In the genomic region with DNA sequence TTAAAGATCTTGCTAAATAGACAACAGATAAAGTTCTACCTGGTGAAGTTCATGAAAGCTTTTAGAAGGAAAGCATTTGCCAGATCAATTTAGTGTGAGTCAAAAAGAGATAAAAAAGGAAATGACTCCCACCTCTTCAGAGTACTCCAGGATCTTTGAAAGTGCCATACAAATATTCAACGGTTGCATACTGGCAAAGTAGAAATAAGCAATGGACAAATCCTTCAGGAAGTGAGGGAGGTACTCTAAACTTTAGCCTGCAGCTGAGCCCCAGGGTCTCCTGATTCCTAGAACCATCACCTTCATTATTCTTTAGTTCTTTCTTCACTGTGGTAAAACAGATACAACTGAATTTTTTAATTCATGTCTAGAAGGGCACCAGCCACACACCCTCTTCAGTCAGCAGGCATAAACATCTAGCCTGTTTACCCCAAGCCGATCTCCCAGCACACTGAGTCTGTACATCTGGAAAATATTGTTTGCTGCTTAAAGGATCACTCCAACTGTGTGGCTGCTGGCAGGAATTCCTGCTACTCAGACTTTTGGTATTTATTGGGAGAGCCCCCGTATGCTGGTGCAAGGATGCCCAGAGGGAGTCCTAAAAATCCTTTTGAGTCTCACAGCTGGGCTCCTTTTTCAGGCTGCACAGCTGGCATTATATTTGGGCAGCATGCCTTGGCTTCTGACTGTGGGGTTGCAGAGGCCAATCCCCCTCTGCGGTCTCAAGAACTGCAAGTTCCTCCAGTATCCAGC, we compare ENCODE assay signal across 10 cellular contexts.
A peak's percentile ranks its signal among the peaks of the same experiment; 100 is the strongest.
DNase-seq lines count a peak whose midpoint lies in the region; ATAC-seq and TF ChIP-seq lines count a peak whose summit lies in the region.
"Had no signal": no experiment of that assay in that cellular context is flagged by ENCODE, and none has a peak within 500 bp of the region (broad histone marks: within the 10 kb centered on the region; RNA-seq: fewer than 3 reads in every experiment).

No MANE protein-coding gene starts in this region.

- TF ChIP-seq POLR2A in gastrocnemius medialis (IDR thresholded peaks at IDR 0.05), result no peak

- H3K4me3 ChIP-seq in MG63 (no peak overlapping the region), fibroblast of mammary gland (ENCODE audit: control insufficient read depth, low read depth, low read length) (no peak overlapping the region), gastrocnemius medialis (no peak overlapping the region)

- H3K9me3 ChIP-seq in MG63 (no peaks in the 10 kb centered on the region), gastrocnemius medialis (no peaks in the 10 kb centered on the region)

- ATAC-seq in gastrocnemius medialis, result peak; percentile 51 to 57
- ATAC-seq in GM18498 (IDR thresholded peaks at IDR 0.05; ENCODE audit: unreplicated experiment), result no peak

- intact Hi-C loops in gastrocnemius medialis (cut with DNase I; ENCODE audit: low total_unique reads), result no loop called here

- H3K36me3 ChIP-seq in MG63 (no peaks in the 10 kb centered on the region), gastrocnemius medialis (no peaks in the 10 kb centered on the region)

- H3K4me1 ChIP-seq in gastrocnemius medialis, result no peaks in the 10 kb centered on the region

- in situ Hi-C loops in gastrocnemius medialis (cut with MboI; ENCODE audit: low sequenced_read_pairs in 4 of 4), result loop anchor here in 1 of 4 donors (25.0 kb wide), 1 partner anchor 125 kb away; no protein-coding TSS in a partner anchor

- H3K27ac ChIP-seq in gastrocnemius medialis, result no peak overlapping the region

- TF ChIP-seq CTCF in fibroblast of mammary gland (conservative IDR thresholded peaks at IDR 0.05; ENCODE audit: control insufficient read depth, insufficient read depth, low read depth, low read length) (no peak), gastrocnemius medialis (IDR thresholded peaks at IDR 0.05 in 4 of 5, conservative IDR thresholded peaks at IDR 0.05 in 1 of 5) (no peak)

- H3K27me3 ChIP-seq in MG63 (no peaks in the 10 kb centered on the region), gastrocnemius medialis (no peaks in the 10 kb centered on the region)

- peak; percentile 61 for DNase-seq in GM04503 (ENCODE audit: low read depth)
- DNase-seq in MG63, result peak; percentile 91
- peak; percentile 74 for DNase-seq in fibroblast of mammary gland (ENCODE audit: low read depth)
- DNase-seq in gastrocnemius medialis, result peak; percentile 15 to 35
- no peak for DNase-seq in DMS79 treated with DMSO at 0.1 percent for 48 hours (lab: John Stamatoyannopoulos, UW)
- no peak for DNase-seq in NCI-H1105 treated with DMSO at 0.1 percent for 48 hours (lab: John Stamatoyannopoulos, UW)
- DNase-seq in NCI-H2196 treated with DMSO at 0.1 percent for 48 hours (lab: John Stamatoyannopoulos, UW; ENCODE audit: unreplicated experiment), result no peak
- DNase-seq: Kasumi-1, T-helper 1 cell had no signal

Comparison
In these comparisons a context has a peak if more than half of its experiments do, and no peak if none do; other contexts are left out.
1. DNase-seq: peak in GM04503 (single experiment), MG63 (single experiment), fibroblast of mammary gland (single experiment) and gastrocnemius medialis (2 of 2); none in DMS79 treated with DMSO at 0.1 percent for 48 hours (single experiment), NCI-H1105 treated with DMSO at 0.1 percent for 48 hours (single experiment) and NCI-H2196 treated with DMSO at 0.1 percent for 48 hours (single experiment).